In the genomic region with DNA sequence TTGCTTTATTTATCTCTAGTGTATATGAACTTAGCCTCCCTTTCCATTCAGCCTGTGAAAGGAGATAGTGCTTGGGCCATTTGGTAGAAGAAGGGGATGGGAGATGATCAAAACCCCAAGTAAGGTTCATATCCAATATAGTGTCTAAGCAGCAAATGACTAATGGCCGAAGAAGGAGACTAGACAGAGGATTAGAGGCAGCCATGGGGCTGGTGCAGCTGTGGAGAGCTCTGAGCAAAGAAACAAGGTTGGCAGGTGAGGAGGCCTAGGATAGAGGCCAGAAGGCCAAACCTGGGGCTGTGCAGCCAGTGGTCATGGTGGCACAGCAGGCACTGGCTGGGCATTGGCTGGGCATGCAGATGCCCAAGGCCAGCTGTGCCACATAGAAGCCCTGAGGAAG, we compare ENCODE assay signal across 1 cellular context.
A peak's percentile ranks its signal among the peaks of the same experiment; 100 is the strongest.
TF ChIP-seq lines count a peak whose summit lies in the region.

No MANE protein-coding gene starts in this region.

TF ChIP-seq in HepG2, 621 proteins besides CTCF, POLR2A, EP300 and RAD21:
- TF ChIP-seq HIC2 (CRISPR knock-in tag; IDR thresholded peaks at IDR 0.05; ENCODE audit: low read depth), result no peak
- TF ChIP-seq ZNF331 (CRISPR knock-in tag; IDR thresholded peaks at IDR 0.05), result no peak
- TF ChIP-seq LCORL (IDR thresholded peaks at IDR 0.05), result no peak
- 0 out of 2 replicates have a peak, but pooled peaks have one; percentile 5 for TF ChIP-seq LCORL (CRISPR knock-in tag; IDR thresholded peaks at IDR 0.05)
- peak; percentile 42; the same call in 1 of the 2 replicates for TF ChIP-seq ZNF770 (CRISPR knock-in tag; IDR thresholded peaks at IDR 0.05)
- TF ChIP-seq, protein P1, sequence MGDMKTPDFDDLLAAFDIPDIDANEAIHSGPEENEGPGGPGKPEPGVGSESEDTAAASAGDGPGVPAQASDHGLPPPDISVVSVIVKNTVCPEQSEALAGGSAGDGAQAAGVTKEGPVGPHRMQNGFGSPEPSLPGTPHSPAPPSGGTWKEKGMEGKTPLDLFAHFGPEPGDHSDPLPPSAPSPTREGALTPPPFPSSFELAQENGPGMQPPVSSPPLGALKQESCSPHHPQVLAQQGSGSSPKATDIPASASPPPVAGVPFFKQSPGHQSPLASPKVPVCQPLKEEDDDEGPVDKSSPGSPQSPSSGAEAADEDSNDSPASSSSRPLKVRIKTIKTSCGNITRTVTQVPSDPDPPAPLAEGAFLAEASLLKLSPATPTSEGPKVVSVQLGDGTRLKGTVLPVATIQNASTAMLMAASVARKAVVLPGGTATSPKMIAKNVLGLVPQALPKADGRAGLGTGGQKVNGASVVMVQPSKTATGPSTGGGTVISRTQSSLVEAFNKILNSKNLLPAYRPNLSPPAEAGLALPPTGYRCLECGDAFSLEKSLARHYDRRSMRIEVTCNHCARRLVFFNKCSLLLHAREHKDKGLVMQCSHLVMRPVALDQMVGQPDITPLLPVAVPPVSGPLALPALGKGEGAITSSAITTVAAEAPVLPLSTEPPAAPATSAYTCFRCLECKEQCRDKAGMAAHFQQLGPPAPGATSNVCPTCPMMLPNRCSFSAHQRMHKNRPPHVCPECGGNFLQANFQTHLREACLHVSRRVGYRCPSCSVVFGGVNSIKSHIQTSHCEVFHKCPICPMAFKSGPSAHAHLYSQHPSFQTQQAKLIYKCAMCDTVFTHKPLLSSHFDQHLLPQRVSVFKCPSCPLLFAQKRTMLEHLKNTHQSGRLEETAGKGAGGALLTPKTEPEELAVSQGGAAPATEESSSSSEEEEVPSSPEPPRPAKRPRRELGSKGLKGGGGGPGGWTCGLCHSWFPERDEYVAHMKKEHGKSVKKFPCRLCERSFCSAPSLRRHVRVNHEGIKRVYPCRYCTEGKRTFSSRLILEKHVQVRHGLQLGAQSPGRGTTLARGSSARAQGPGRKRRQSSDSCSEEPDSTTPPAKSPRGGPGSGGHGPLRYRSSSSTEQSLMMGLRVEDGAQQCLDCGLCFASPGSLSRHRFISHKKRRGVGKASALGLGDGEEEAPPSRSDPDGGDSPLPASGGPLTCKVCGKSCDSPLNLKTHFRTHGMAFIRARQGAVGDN (CRISPR knock-in tag; IDR thresholded peaks at IDR 0.05), result 0 out of 2 replicates have a peak, but pooled peaks have one; percentile 4
